In genomic region chr20:52945268-52945667, GRCh38 we compare ENCODE assay signal across 33 cellular contexts. TPM values are rescaled to one million over a fixed set of nuclear protein-coding genes. Genes with fewer than 3 reads are reported as not detected.
"Had no signal": no experiment of that assay in that cellular context is flagged by ENCODE, and none has a peak within 500 bp of the region (broad histone marks: within the 10 kb centered on the region; RNA-seq: fewer than 3 reads in every experiment).

No MANE protein-coding gene starts in this region.

- H3K4me1 Mint-ChIP-seq: activated CD4-positive, alpha-beta memory T cell treated with anti-CD3 and anti-CD28 coated beads, Interleukin-2, amount 10 ng/mL, durations not matched to agents 7 days and 5 days; activated CD8-positive, alpha-beta memory T cell treated with anti-CD3 and anti-CD28 coated beads, Interleukin-2, amount 10 ng/mL, durations not matched to agents 7 days and 5 days; activated T-helper 17 cell treated with anti-CD3 and anti-CD28 coated beads, Interleukin-2, amount 50 U/mL, for 72 hours had no signal

- H3K27me3 ChIP-seq: ascending aorta, MG63, Peyer's patch had no signal

- H3K27ac Mint-ChIP-seq: activated CD4-positive, alpha-beta memory T cell treated with anti-CD3 and anti-CD28 coated beads, Interleukin-2, amount 10 ng/mL, durations not matched to agents 7 days and 5 days; activated CD8-positive, alpha-beta memory T cell treated with anti-CD3 and anti-CD28 coated beads, Interleukin-2, amount 10 ng/mL, durations not matched to agents 7 days and 5 days; activated naive CD8-positive, alpha-beta T cell treated with anti-CD3 and anti-CD28 coated beads for 36 hours; activated T-cell treated with anti-CD3 and anti-CD28 coated beads, Interleukin-2, amount 50 U/mL, for 72 hours; activated T-helper 17 cell treated with anti-CD3 and anti-CD28 coated beads, Interleukin-2, amount 50 U/mL, for 72 hours had no signal

- H3K36me3 ChIP-seq: ascending aorta, MG63, Peyer's patch, SJCRH30, WERI-Rb-1 had no signal

- H3K4me1 ChIP-seq: ascending aorta, Peyer's patch, SJCRH30 had no signal

- FAIRE-seq: K562 had no signal

- ATAC-seq: activated CD8-positive, alpha-beta memory T cell treated with anti-CD3 and anti-CD28 coated beads, Interleukin-2, amount 10 ng/mL, durations not matched to agents 7 days and 5 days; activated T-cell treated with anti-CD3 and anti-CD28 coated beads, Interleukin-2, amount 50 U/mL, for 72 hours; activated T-helper 17 cell treated with anti-CD3 and anti-CD28 coated beads, Interleukin-2, amount 50 U/mL, for 72 hours; K562; PC-3 had no signal

- H3K9me3 ChIP-seq: ascending aorta, MG63, Peyer's patch, SJCRH30 had no signal

- H3K27ac ChIP-seq: ascending aorta, Peyer's patch, SJCRH30, SK-N-MC, WERI-Rb-1 had no signal

- H3K27me3 Mint-ChIP-seq: activated CD4-positive, alpha-beta memory T cell treated with anti-CD3 and anti-CD28 coated beads, Interleukin-2, amount 10 ng/mL, durations not matched to agents 7 days and 5 days; activated CD8-positive, alpha-beta memory T cell treated with anti-CD3 and anti-CD28 coated beads, Interleukin-2, amount 10 ng/mL, durations not matched to agents 7 days and 5 days; activated T-helper 17 cell treated with anti-CD3 and anti-CD28 coated beads, Interleukin-2, amount 50 U/mL, for 72 hours had no signal

- H3K36me3 Mint-ChIP-seq: activated CD8-positive, alpha-beta memory T cell treated with anti-CD3 and anti-CD28 coated beads, Interleukin-2, amount 10 ng/mL, durations not matched to agents 7 days and 5 days; activated naive CD8-positive, alpha-beta T cell treated with anti-CD3 and anti-CD28 coated beads for 36 hours had no signal

- H3K4me3 Mint-ChIP-seq: activated CD4-positive, alpha-beta memory T cell treated with anti-CD3 and anti-CD28 coated beads, Interleukin-2, amount 10 ng/mL, durations not matched to agents 7 days and 5 days; activated CD8-positive, alpha-beta memory T cell treated with anti-CD3 and anti-CD28 coated beads, Interleukin-2, amount 10 ng/mL, durations not matched to agents 7 days and 5 days; activated naive CD8-positive, alpha-beta T cell treated with anti-CD3 and anti-CD28 coated beads for 36 hours; activated T-cell treated with anti-CD3 and anti-CD28 coated beads, Interleukin-2, amount 50 U/mL, for 72 hours; activated T-helper 17 cell treated with anti-CD3 and anti-CD28 coated beads, Interleukin-2, amount 50 U/mL, for 72 hours had no signal

- H3K9me3 Mint-ChIP-seq: activated CD4-positive, alpha-beta memory T cell treated with anti-CD3 and anti-CD28 coated beads, Interleukin-2, amount 10 ng/mL, durations not matched to agents 7 days and 5 days; activated naive CD8-positive, alpha-beta T cell treated with anti-CD3 and anti-CD28 coated beads for 36 hours; activated T-cell treated with anti-CD3 and anti-CD28 coated beads, Interleukin-2, amount 50 U/mL, for 72 hours; activated T-helper 17 cell treated with anti-CD3 and anti-CD28 coated beads, Interleukin-2, amount 50 U/mL, for 72 hours had no signal

- H3K4me3 ChIP-seq: ascending aorta, K562, MG63, Peyer's patch, SJCRH30, SK-N-MC had no signal

- DNase-seq: activated CD4-positive, alpha-beta memory T cell treated with anti-CD3 and anti-CD28 coated beads, Interleukin-2, amount 10 ng/mL, durations not matched to agents 7 days and 5 days; activated CD4-positive, alpha-beta T cell treated with anti-CD3 and anti-CD28 coated beads for 1 hour; activated CD4-positive, alpha-beta T cell treated with anti-CD3 and anti-CD28 coated beads for 48 hours; activated CD4-positive, CD25-positive, alpha-beta regulatory T cell; activated CD8-positive, alpha-beta memory T cell treated with anti-CD3 and anti-CD28 coated beads for 24 hours; activated CD8-positive, alpha-beta memory T cell treated with anti-CD3 and anti-CD28 coated beads, Interleukin-2, amount 10 ng/mL, durations not matched to agents 7 days and 5 days; activated CD8-positive, alpha-beta memory T cell treated with anti-CD3 and anti-CD28 coated beads, Interleukin-2, amount 50 U/mL, for 48 hours; activated effector memory CD4-positive, alpha-beta T cell treated with anti-CD3 and anti-CD28 coated beads, Interleukin-2, amount 50 U/mL, for 16 hours; activated naive CD4-positive, alpha-beta T cell; activated naive CD4-positive, alpha-beta T cell treated with anti-CD3 and anti-CD28 coated beads, Interleukin-2, amount 50 U/mL, for 16 hours; activated naive CD8-positive, alpha-beta T cell treated with anti-CD3 and anti-CD28 coated beads for 36 hours; activated T-cell treated with anti-CD3 and anti-CD28 coated beads, Interleukin-2, amount 50 U/mL, for 72 hours; amniotic stem cell; MG63; NCI-H1048; NCI-H1436; NCI-H1694; NCI-H1930; NCI-H2081 treated with DMSO at 0.1 percent for 48 hours; NCI-H345; NCI-H524 treated with DMSO at 0.1 percent for 48 hours; PC-3; Peyer's patch; Right ventricle myocardium superior; RPMI8226; SJCRH30; T1000; WERI-Rb-1 had no signal

RNA-seq across cellular contexts. Expression of gene TSHZ2, which starts 26.9 kb away (rescaled TPM):
- total RNA-seq: NCI-H460, PC-3, SJCRH30 had no signal
